In genomic region chr1:64842244-64842643, GRCh38 we compare ENCODE assay signal across 19 cellular contexts.
"Had no signal": no experiment of that assay in that cellular context is flagged by ENCODE, and none has a peak within 500 bp of the region (broad histone marks: within the 10 kb centered on the region; RNA-seq: fewer than 3 reads in every experiment).

No MANE protein-coding gene starts in this region.

- H3K9me3 Mint-ChIP-seq: activated CD4-positive, alpha-beta memory T cell treated with anti-CD3 and anti-CD28 coated beads, Interleukin-2, amount 10 ng/mL, durations not matched to agents 7 days and 5 days; activated naive CD4-positive, alpha-beta T cell treated with anti-CD3 and anti-CD28 coated beads, Interleukin-2, amount 10 ng/mL, durations not matched to agents 7 days and 5 days; activated naive CD8-positive, alpha-beta T cell treated with anti-CD3 and anti-CD28 coated beads, Interleukin-2, amount 50 U/mL, for 24 hours; activated T-cell treated with anti-CD3 and anti-CD28 coated beads, Interleukin-2, amount 50 U/mL, for 4 hours; nephron progenitor cell; stimulated activated naive CD8-positive, alpha-beta T cell treated with anti-CD3 and anti-CD28 coated beads, Interleukin-15, amount 100 ng/mL, for 72 hours had no signal

- ATAC-seq: activated naive CD8-positive, alpha-beta T cell treated with anti-CD3 and anti-CD28 coated beads, Interleukin-2, amount 50 U/mL, for 24 hours; activated T-cell treated with anti-CD3 and anti-CD28 coated beads, Interleukin-2, amount 50 U/mL, for 4 hours; lower lobe of right lung; stimulated activated naive CD8-positive, alpha-beta T cell treated with anti-CD3 and anti-CD28 coated beads, Interleukin-15, amount 100 ng/mL, for 72 hours had no signal

- H3K9me3 ChIP-seq: esophagus muscularis mucosa, lower lobe of right lung, right atrium auricular region, suprapubic skin, transverse colon, uterus had no signal

- H3K36me3 ChIP-seq: uterus had no signal

- H3K27me3 ChIP-seq: esophagus muscularis mucosa, right atrium auricular region, suprapubic skin, transverse colon, uterus had no signal

- H3K4me3 ChIP-seq: coronary artery, esophagus muscularis mucosa, lower lobe of right lung, right atrium auricular region, suprapubic skin, transverse colon, uterus had no signal

- DNase-seq: activated CD4-positive, alpha-beta memory T cell treated with anti-CD3 and anti-CD28 coated beads, Interleukin-2, amount 10 ng/mL, durations not matched to agents 7 days and 5 days; activated CD4-positive, alpha-beta T cell treated with anti-CD3 and anti-CD28 coated beads for 48 hours; activated CD4-positive, CD25-positive, alpha-beta regulatory T cell; activated CD8-positive, alpha-beta memory T cell treated with anti-CD3 and anti-CD28 coated beads, Interleukin-2, amount 50 U/mL, for 4 hours; activated effector memory CD4-positive, alpha-beta T cell treated with Interleukin-2 at 50 U/mL for 16 hours; activated naive CD4-positive, alpha-beta T cell treated with anti-CD3 and anti-CD28 coated beads, Interleukin-2, amount 10 ng/mL, durations not matched to agents 7 days and 5 days; activated naive CD8-positive, alpha-beta T cell treated with anti-CD3 and anti-CD28 coated beads, Interleukin-2, amount 50 U/mL, for 24 hours; activated T-cell treated with anti-CD3 and anti-CD28 coated beads, Interleukin-2, amount 50 U/mL, for 4 hours; aorta; lower lobe of right lung; nephron progenitor cell; stimulated activated CD4-positive, alpha-beta T cell treated with anti-CD3 and anti-CD28 coated beads, Interleukin-2, amount 100 ng/mL, for 24 hours; stimulated activated naive CD8-positive, alpha-beta T cell treated with anti-CD3 and anti-CD28 coated beads, Interleukin-15, amount 100 ng/mL, for 72 hours; transverse colon; uterus had no signal

- H3K4me1 ChIP-seq: transverse colon, uterus had no signal

- H3K4me1 Mint-ChIP-seq: activated CD4-positive, alpha-beta memory T cell treated with anti-CD3 and anti-CD28 coated beads, Interleukin-2, amount 10 ng/mL, durations not matched to agents 7 days and 5 days; activated naive CD4-positive, alpha-beta T cell treated with anti-CD3 and anti-CD28 coated beads, Interleukin-2, amount 10 ng/mL, durations not matched to agents 7 days and 5 days; stimulated activated naive CD8-positive, alpha-beta T cell treated with anti-CD3 and anti-CD28 coated beads, Interleukin-15, amount 100 ng/mL, for 72 hours had no signal

- H3K27ac Mint-ChIP-seq: activated CD4-positive, alpha-beta memory T cell treated with anti-CD3 and anti-CD28 coated beads, Interleukin-2, amount 10 ng/mL, durations not matched to agents 7 days and 5 days; activated naive CD8-positive, alpha-beta T cell treated with anti-CD3 and anti-CD28 coated beads, Interleukin-2, amount 50 U/mL, for 24 hours; nephron progenitor cell had no signal

- H3K27me3 Mint-ChIP-seq: activated CD4-positive, alpha-beta memory T cell treated with anti-CD3 and anti-CD28 coated beads, Interleukin-2, amount 10 ng/mL, durations not matched to agents 7 days and 5 days; activated naive CD4-positive, alpha-beta T cell treated with anti-CD3 and anti-CD28 coated beads, Interleukin-2, amount 10 ng/mL, durations not matched to agents 7 days and 5 days; activated naive CD8-positive, alpha-beta T cell treated with anti-CD3 and anti-CD28 coated beads, Interleukin-2, amount 50 U/mL, for 24 hours; stimulated activated naive CD8-positive, alpha-beta T cell treated with anti-CD3 and anti-CD28 coated beads, Interleukin-15, amount 100 ng/mL, for 72 hours had no signal

- H3K27ac ChIP-seq: esophagus muscularis mucosa, lower lobe of right lung, right atrium auricular region, suprapubic skin, transverse colon had no signal

- H3K4me3 Mint-ChIP-seq: activated CD4-positive, alpha-beta memory T cell treated with anti-CD3 and anti-CD28 coated beads, Interleukin-2, amount 10 ng/mL, durations not matched to agents 7 days and 5 days; activated naive CD4-positive, alpha-beta T cell treated with anti-CD3 and anti-CD28 coated beads, Interleukin-2, amount 10 ng/mL, durations not matched to agents 7 days and 5 days; activated naive CD8-positive, alpha-beta T cell treated with anti-CD3 and anti-CD28 coated beads, Interleukin-2, amount 50 U/mL, for 24 hours; activated T-cell treated with anti-CD3 and anti-CD28 coated beads, Interleukin-2, amount 50 U/mL, for 4 hours; nephron progenitor cell; stimulated activated naive CD8-positive, alpha-beta T cell treated with anti-CD3 and anti-CD28 coated beads, Interleukin-15, amount 100 ng/mL, for 72 hours had no signal
